Comparison of ENCODE assay signal across 22 cellular contexts in the genomic region with DNA sequence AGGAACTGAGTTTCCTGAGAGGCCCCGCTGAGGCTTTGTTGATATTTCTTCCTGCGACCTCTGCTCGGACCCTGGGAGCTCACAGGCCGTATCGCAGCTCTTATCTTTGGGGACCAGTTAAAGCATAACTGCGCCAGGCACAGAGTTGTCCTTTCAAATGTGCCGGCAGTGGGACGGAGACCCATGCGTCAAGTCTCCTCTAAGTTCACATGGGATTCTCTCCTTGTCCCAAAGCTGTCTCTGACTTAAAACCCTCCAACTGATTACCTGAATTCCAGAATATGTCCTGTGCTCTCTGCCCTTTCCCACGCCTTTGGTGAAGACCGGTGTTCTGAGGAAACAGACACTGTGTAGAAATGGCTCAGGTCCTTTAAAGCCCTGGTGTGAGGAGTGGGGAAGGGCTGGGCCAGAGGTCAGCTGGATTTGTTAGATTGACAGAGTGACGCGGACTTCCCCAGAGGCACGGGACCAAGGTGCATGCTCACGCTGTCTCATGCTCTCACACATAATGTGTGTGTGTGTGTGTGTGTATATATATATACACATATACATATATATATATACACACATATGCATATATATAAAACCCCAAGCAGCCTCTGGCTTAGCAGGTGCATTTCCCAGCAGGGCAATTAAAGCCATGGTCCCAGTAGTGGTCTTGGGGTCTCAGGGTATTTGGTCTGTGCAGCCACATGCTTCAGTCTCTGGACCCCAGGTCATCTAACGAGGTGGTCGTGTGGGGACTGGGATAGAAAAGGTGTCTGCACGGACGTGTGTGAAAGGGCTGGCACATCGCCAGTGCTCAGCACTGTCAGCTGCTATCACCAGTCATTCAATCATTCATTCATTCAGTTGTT.
A peak's percentile ranks its signal among the peaks of the same experiment; 100 is the strongest.
DNase-seq lines count a peak whose midpoint lies in the region; ATAC-seq, FAIRE-seq and TF ChIP-seq lines count a peak whose summit lies in the region.
"Had no signal": no experiment of that assay in that cellular context is flagged by ENCODE, and none has a peak within 500 bp of the region (broad histone marks: within the 10 kb centered on the region; RNA-seq: fewer than 3 reads in every experiment).

No MANE protein-coding gene starts in this region.

- WGBS in mammary epithelial cell (ENCODE audit: low coverage, missing lambda C conversion rate) = 88% methylated on average over 17 of the region's 20 CpGs
- 77% methylated on average over 20 of the region's 20 CpGs; no CpG with 5 or more reads in 1 of the 2 experiments for WGBS in H1 (ENCODE audit: extremely low coverage in 1 of 2, insufficient coverage in 1 of 2, insufficient read length in 1 of 2, insufficient replicate concordance in 2 of 2, low coverage in 1 of 2, low lambda C conversion rate in 2 of 2, missing lambda C conversion rate in 1 of 2), 2 experiments
- 60 to 63% methylated on average over 20 of the region's 20 CpGs for WGBS in tibial nerve, 2 donors

- H3K79me2 ChIP-seq in mammary epithelial cell (ENCODE audit: insufficient read depth, low read length) (peaks cover 38% of the 10 kb centered on the region), H1 (ENCODE audit: control insufficient read depth in 1 of 2, insufficient read depth in 2 of 2, low read length in 2 of 2) (no peaks in the 10 kb centered on the region)

- H3K36me3 Mint-ChIP-seq in MCF 10A (ENCODE audit: insufficient read depth, unreplicated experiment) = peaks cover 100% of the 10 kb centered on the region
- H3K36me3 Mint-ChIP-seq: naive thymus-derived CD4-positive, alpha-beta T cell had no signal

- in situ Hi-C loops in mammary epithelial cell (cut with MboI; ENCODE audit: low sequenced_read_pairs in 2 of 2) = no loop called here

- peak overlapping the region; percentile 73 for H3K27ac Mint-ChIP-seq in MCF 10A (ENCODE audit: low read depth, unreplicated experiment)
- no peak overlapping the region for H3K27ac Mint-ChIP-seq in stimulated activated naive CD8-positive, alpha-beta T cell treated with anti-CD3 and anti-CD28 coated beads, Interleukin-15, amount 100 ng/mL, for 72 hours
- H3K27ac Mint-ChIP-seq: B cell; naive thymus-derived CD4-positive, alpha-beta T cell; stimulated activated naive CD8-positive, alpha-beta T cell treated with anti-CD3 and anti-CD28 coated beads, Interleukin-15, Interleukin-2, amounts not matched to agents 100 ng/mL and 50 ng/mL, for 24 hours had no signal

- H4K91ac ChIP-seq in H1 (replicated peaks; ENCODE audit: insufficient read length, low read length) = no peak overlapping the region

- dilution Hi-C loops in mammary epithelial cell (cut with HindIII; ENCODE audit: low sequenced_read_pairs) = no loop called here

- H3K9me3 ChIP-seq in mammary epithelial cell (replicated peaks; ENCODE audit: insufficient read depth, low read length) (no peaks in the 10 kb centered on the region), H1 (ENCODE audit: insufficient read depth in 2 of 2, low read depth in 1 of 2, low read length in 1 of 2) (no peaks in the 10 kb centered on the region), muscle layer of duodenum (ENCODE audit: control insufficient read depth in 1 of 2, low read length in 2 of 2) (no peaks in the 10 kb centered on the region), tibial nerve (no peaks in the 10 kb centered on the region)
- H3K9me3 ChIP-seq: vagina had no signal

- peaks cover 29% of the 10 kb centered on the region for H3K4me1 Mint-ChIP-seq in MCF 10A (ENCODE audit: insufficient read depth, unreplicated experiment)
- H3K4me1 Mint-ChIP-seq in stimulated activated naive CD8-positive, alpha-beta T cell treated with anti-CD3 and anti-CD28 coated beads, Interleukin-15, amount 100 ng/mL, for 72 hours = no peaks in the 10 kb centered on the region
- H3K4me1 Mint-ChIP-seq: B cell; naive thymus-derived CD4-positive, alpha-beta T cell had no signal

- no peak overlapping the region for H2BK120ac ChIP-seq in H1 (replicated peaks; ENCODE audit: low read depth, low read length)

- no peak overlapping the region; the same call in 1 of the 2 replicates for H2AK5ac ChIP-seq in H1 (ENCODE audit: low read depth, low read length)

- H3K14ac ChIP-seq in H1 (ENCODE audit: insufficient read length) = no peak overlapping the region

- H4K8ac ChIP-seq in H1 (ENCODE audit: extremely low read depth, insufficient read depth, low read length) = no peak overlapping the region

- no peaks in the 10 kb centered on the region for H3K79me1 ChIP-seq in H1 (ENCODE audit: low read depth, low read length)

- no peak overlapping the region for H3K56ac ChIP-seq in H1 (replicated peaks; ENCODE audit: insufficient read length, low read depth, low read length)

- no peak overlapping the region for H4K5ac ChIP-seq in H1 (ENCODE audit: insufficient read length, low read depth, low read length)

- DNase-seq in MCF 10A (ENCODE audit: unreplicated experiment) (no peak), mammary epithelial cell (no peak), H1 (ENCODE audit: low read depth in 1 of 2, low spot score in 2 of 2) (peak in 1 of 2 experiments; percentile 42), tibial nerve (ENCODE audit: low spot score in 2 of 2) (no peak), foreskin melanocyte (no peak)
- no peak for DNase-seq in stimulated activated naive CD8-positive, alpha-beta T cell treated with anti-CD3 and anti-CD28 coated beads, Interleukin-15, amount 100 ng/mL, for 72 hours
- DNase-seq: activated CD4-positive, CD25-positive, alpha-beta regulatory T cell treated with anti-CD3 and anti-CD28 coated beads, Interleukin-2, amount 50 U/mL, for 72 hours; activated naive CD4-positive, alpha-beta T cell treated with anti-CD3 and anti-CD28 coated beads, Interleukin-2, amount 50 U/mL, for 16 hours; aorta; endodermal cell; NCI-H2107; NCI-H526; stimulated activated CD4-positive, alpha-beta T cell treated with anti-CD3 and anti-CD28 coated beads, Interleukin-2, amount 100 ng/mL, for 48 hours had no signal

- ATAC-seq in GM19328 (IDR thresholded peaks at IDR 0.05; ENCODE audit: unreplicated experiment) = no peak
- ATAC-seq in stimulated activated naive CD8-positive, alpha-beta T cell treated with anti-CD3 and anti-CD28 coated beads, Interleukin-15, amount 100 ng/mL, for 72 hours = no peak
- ATAC-seq: naive thymus-derived CD4-positive, alpha-beta T cell had no signal

- no peak for FAIRE-seq in H1 (lab: Jason Lieb, UNC)
- FAIRE-seq: HTR-8/SVneo had no signal

- H3K4me2 ChIP-seq in mammary epithelial cell (ENCODE audit: insufficient read depth, low read depth, low read length) (no peak overlapping the region), H1 (ENCODE audit: insufficient read depth in 1 of 2, low read depth in 2 of 2, low read length in 2 of 2) (no peak overlapping the region; a peak in 1 of 4 replicates)

- intact Hi-C loops in MCF 10A (cut with micrococcal nuclease) (loop anchor here (5.0 kb wide), 2 partner anchors 122 to 417 kb away; no protein-coding TSS in a partner anchor), mammary epithelial cell (cut with micrococcal nuclease) (no loop called here)

- no TSS peak for BruUV-seq in MCF 10A (replicated peaks; lab: Mats Ljungman, UMichigan)
- no TSS peak for BruUV-seq in mammary epithelial cell (replicated peaks; lab: Mats Ljungman, UMichigan)

- H3K27ac ChIP-seq in mammary epithelial cell (ENCODE audit: insufficient read depth, low read depth, low read length) = no peak overlapping the region
- no peak overlapping the region for H3K27ac ChIP-seq in H1 (ENCODE audit: low read depth, low read length)
- H3K27ac ChIP-seq in muscle layer of duodenum (ENCODE audit: low read length) = peak overlapping the region; percentile 69
- peak overlapping the region; percentile 5 to 86 (median 74) for H3K27ac ChIP-seq in tibial nerve

- H2AFZ ChIP-seq in mammary epithelial cell (ENCODE audit: low read depth, low read length) (no peak overlapping the region), H1 (ENCODE audit: low read length) (no peak overlapping the region)

- CTCF ChIA-PET in MCF 10A (lab: Yijun Ruan, JAX) (interaction anchor here (0.9 to 1.3 kb wide), 2 partner anchors 67 to 351 kb away, joined by 6 read pairs; no protein-coding TSS in a partner anchor), mammary epithelial cell (lab: Charles Lee; ENCODE audit: low non-redundant PET) (no interaction called here), H1 (lab: Charles Lee; ENCODE audit: partially characterized antibody) (interaction anchor here (0.9 to 2.0 kb wide), 3 partner anchors 15 to 56 kb away, joined by 3 to 5 read pairs (median 4); no protein-coding TSS in a partner anchor)

- peaks cover 35% of the 10 kb centered on the region for H3K4me1 ChIP-seq in mammary epithelial cell (ENCODE audit: insufficient read depth, low read length)
- peaks cover 22 to 38% (median 37%) of the 10 kb centered on the region in 4 experiments for H3K4me1 ChIP-seq in H1 (replicated peaks in 1 of 4; ENCODE audit: control insufficient read depth in 3 of 4, insufficient read depth in 4 of 4, low read length in 3 of 4)
- H3K4me1 ChIP-seq in muscle layer of duodenum (ENCODE audit: control insufficient read depth in 1 of 2, insufficient read depth in 2 of 2, low read length in 2 of 2) = peaks cover 10 to 12% of the 10 kb centered on the region in 2 donors
- H3K4me1 ChIP-seq in tibial nerve = peaks cover 5 to 56% (median 11%) of the 10 kb centered on the region in 4 donors

- no peaks in the 10 kb centered on the region for H3K9me3 Mint-ChIP-seq in MCF 10A (ENCODE audit: unreplicated experiment)
- H3K9me3 Mint-ChIP-seq in stimulated activated naive CD8-positive, alpha-beta T cell treated with anti-CD3 and anti-CD28 coated beads, Interleukin-15, amount 100 ng/mL, for 72 hours = no peaks in the 10 kb centered on the region
- H3K9me3 Mint-ChIP-seq: endodermal cell; stimulated activated naive CD8-positive, alpha-beta T cell treated with anti-CD3 and anti-CD28 coated beads, Interleukin-15, Interleukin-2, amounts not matched to agents 100 ng/mL and 50 ng/mL, for 24 hours had no signal

- no peak overlapping the region for H3K23ac ChIP-seq in H1 (ENCODE audit: insufficient read length)

- H3K27me3 Mint-ChIP-seq in MCF 10A (ENCODE audit: insufficient read depth, unreplicated experiment) = no peaks in the 10 kb centered on the region
- H3K27me3 Mint-ChIP-seq in stimulated activated naive CD8-positive, alpha-beta T cell treated with anti-CD3 and anti-CD28 coated beads, Interleukin-15, amount 100 ng/mL, for 72 hours = peaks cover 29% of the 10 kb centered on the region

- H3K9ac ChIP-seq in mammary epithelial cell (ENCODE audit: insufficient read depth, low read length) (no peak overlapping the region), H1 (replicated peaks in 1 of 4; ENCODE audit: extremely low read depth in 1 of 4, low read depth in 3 of 4, low read length in 3 of 4) (no peak overlapping the region)

- TF ChIP-seq CTCF in MCF 10A (IDR thresholded peaks at IDR 0.05; ENCODE audit: unreplicated experiment) (no peak), mammary epithelial cell (conservative IDR thresholded peaks at IDR 0.05 in 1 of 2, IDR thresholded peaks at IDR 0.05 in 1 of 2; ENCODE audit: extremely low read depth in 1 of 2, insufficient read depth in 1 of 2, low read depth in 1 of 2, low read length in 2 of 2) (no peak), H1 (IDR thresholded peaks at IDR 0.05; ENCODE audit: control extremely low read depth in 1 of 3, insufficient read depth in 1 of 3, low read depth in 1 of 3, low read length in 3 of 3) (no peak), tibial nerve (IDR thresholded peaks at IDR 0.05) (no peak)

- H2BK12ac ChIP-seq in H1 (ENCODE audit: low read depth, low read length) = peak overlapping the region; percentile 72; the same call in 1 of the 2 replicates

- H2BK20ac ChIP-seq in H1 (ENCODE audit: low read length) = peak overlapping the region; percentile 68

- H3K23me2 ChIP-seq in H1 (ENCODE audit: low read depth, low read length) = no peaks in the 10 kb centered on the region

- no peaks in the 10 kb centered on the region for H4K20me1 ChIP-seq in mammary epithelial cell (ENCODE audit: insufficient read depth, low read length)
- no peaks in the 10 kb centered on the region for H4K20me1 ChIP-seq in H1 (replicated peaks in 1 of 2; ENCODE audit: control insufficient read depth in 1 of 2, insufficient read depth in 2 of 2, low read length in 2 of 2)

- H2BK5ac ChIP-seq in H1 (ENCODE audit: low read depth, low read length) = no peak overlapping the region; the same call in 1 of the 2 replicates

- H3K27me3 ChIP-seq in mammary epithelial cell (ENCODE audit: insufficient read depth, low read length) = no peaks in the 10 kb centered on the region
- H3K27me3 ChIP-seq in H1 (replicated peaks in 1 of 4; ENCODE audit: control insufficient read depth in 3 of 4, extremely low read depth in 1 of 4, insufficient read depth in 3 of 4, low read length in 3 of 4) = no peaks in the 10 kb centered on the region; a peak in 2 of 7 replicates
- no peaks in the 10 kb centered on the region for H3K27me3 ChIP-seq in muscle layer of duodenum (ENCODE audit: low read depth, low read length)
- H3K27me3 ChIP-seq in tibial nerve = no peaks in the 10 kb centered on the region
- H3K27me3 ChIP-seq: vagina had no signal

- TF ChIP-seq EP300 in H1 (IDR thresholded peaks at IDR 0.05; ENCODE audit: borderline replicate concordance in 1 of 2, low read depth in 2 of 2, low read length in 2 of 2) (no peak), tibial nerve (IDR thresholded peaks at IDR 0.05) (no peak)

- H2BK15ac ChIP-seq in H1 (ENCODE audit: low read length) = peak overlapping the region; percentile 54; the same call in 1 of the 2 replicates

- TF ChIP-seq RAD21 in H1 (IDR thresholded peaks at IDR 0.05 in 1 of 2, conservative IDR thresholded peaks at IDR 0.05 in 1 of 2; ENCODE audit: low read depth in 2 of 2, low read length in 2 of 2) = no peak

- no peak overlapping the region for H3K4me3 Mint-ChIP-seq in MCF 10A (ENCODE audit: unreplicated experiment)
- no peak overlapping the region for H3K4me3 Mint-ChIP-seq in stimulated activated naive CD8-positive, alpha-beta T cell treated with anti-CD3 and anti-CD28 coated beads, Interleukin-15, amount 100 ng/mL, for 72 hours
- H3K4me3 Mint-ChIP-seq: B cell; endodermal cell; naive thymus-derived CD4-positive, alpha-beta T cell; stimulated activated naive CD8-positive, alpha-beta T cell treated with anti-CD3 and anti-CD28 coated beads, Interleukin-15, Interleukin-2, amounts not matched to agents 100 ng/mL and 50 ng/mL, for 24 hours had no signal

- H3K18ac ChIP-seq in H1 (ENCODE audit: extremely low read depth, low read length) = peak overlapping the region; percentile 4

- TF ChIP-seq POLR2A in H1 (IDR thresholded peaks at IDR 0.05; ENCODE audit: control extremely low read depth in 1 of 2, low read depth in 2 of 2, low read length in 2 of 2) (no peak), tibial nerve (IDR thresholded peaks at IDR 0.05) (no peak)

- H3K36me3 ChIP-seq in mammary epithelial cell (ENCODE audit: insufficient read depth, low read length) = peaks cover 57% of the 10 kb centered on the region
- no peaks in the 10 kb centered on the region for H3K36me3 ChIP-seq in H1 (ENCODE audit: control insufficient read depth in 2 of 4, insufficient read depth in 4 of 4, low read length in 3 of 4)
- peaks cover 16 to 22% of the 10 kb centered on the region in 2 donors for H3K36me3 ChIP-seq in muscle layer of duodenum (ENCODE audit: control insufficient read depth in 1 of 2, insufficient read depth in 2 of 2, low read length in 2 of 2)
- H3K36me3 ChIP-seq in tibial nerve = peaks cover 0 to 12% (median 0%) of the 10 kb centered on the region in 3 donors

- no peak overlapping the region for H3K4ac ChIP-seq in H1 (replicated peaks; ENCODE audit: insufficient read length, low read depth, low read length)

- no peak overlapping the region for H3K4me3 ChIP-seq in mammary epithelial cell (replicated peaks in 1 of 3; ENCODE audit: insufficient read depth in 1 of 3, low read depth in 2 of 3, low read length in 3 of 3)
- H3K4me3 ChIP-seq in H1 (ENCODE audit: extremely low read depth in 1 of 4, insufficient read depth in 2 of 4, low read depth in 3 of 4, low read length in 4 of 4) = no peak overlapping the region; a peak in 1 of 8 replicates
- peak overlapping the region in 1 of 2 donors; percentile 11 for H3K4me3 ChIP-seq in muscle layer of duodenum (ENCODE audit: low read depth in 1 of 2, low read length in 2 of 2)
- no peak overlapping the region for H3K4me3 ChIP-seq in tibial nerve
- H3K4me3 ChIP-seq: lung, skin epidermis, vagina had no signal

- POLR2A ChIA-PET in MCF 10A (lab: Yijun Ruan, JAX) = interaction anchor here (0.7 kb wide), 1 partner anchor 35 kb away, joined by 3 read pairs; no protein-coding TSS in a partner anchor
- POLR2A ChIA-PET in H1 (lab: Charles Lee; ENCODE audit: partially characterized antibody) = no interaction called here

Comparison
In these comparisons a context has a peak if more than half of its experiments do, and no peak if none do; other contexts are left out.
1. H3K27ac ChIP-seq: peak in muscle layer of duodenum (single experiment) and tibial nerve (4 of 4); none in mammary epithelial cell (single experiment) and H1 (single experiment).